In the genomic region with DNA sequence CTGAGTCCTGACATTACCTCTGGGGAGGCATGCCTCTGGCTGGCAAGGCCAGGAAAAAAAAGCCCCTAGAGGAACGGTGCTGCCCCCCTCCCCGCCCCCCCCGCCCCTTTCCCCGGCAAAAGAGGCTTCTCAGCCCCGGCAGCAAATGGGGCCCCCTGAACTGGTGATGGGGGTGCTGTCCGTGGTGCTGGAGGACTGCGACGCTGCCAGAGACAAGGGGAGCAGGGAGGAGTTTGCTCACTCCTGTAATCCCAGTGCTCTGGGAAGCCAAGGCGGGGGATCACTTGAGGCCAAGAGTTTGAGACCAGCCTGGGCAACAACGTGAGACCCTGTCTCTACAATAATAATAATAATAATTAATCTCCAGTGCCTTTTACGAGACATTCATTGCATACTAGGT, we compare ENCODE assay signal across 9 cellular contexts. TPM values are rescaled to one million over a fixed set of nuclear protein-coding genes. Genes with fewer than 3 reads are reported as not detected.
DNase-seq lines count a peak whose midpoint lies in the region; ATAC-seq and TF ChIP-seq lines count a peak whose summit lies in the region.
"Had no signal": no experiment of that assay in that cellular context is flagged by ENCODE, and none has a peak within 500 bp of the region (broad histone marks: within the 10 kb centered on the region; RNA-seq: fewer than 3 reads in every experiment).

No MANE protein-coding gene starts in this region.

- H3K27ac Mint-ChIP-seq in endodermal cell: no peak overlapping the region

- no peak overlapping the region for H3K9ac ChIP-seq in endodermal cell (ENCODE audit: extremely low read depth, low read length, poor library complexity, severe bottlenecking)

- no peak overlapping the region for H3K27ac ChIP-seq in endodermal cell (ENCODE audit: low read depth, low read length)
- H3K27ac ChIP-seq: sigmoid colon had no signal

- no peaks in the 10 kb centered on the region for H3K9me3 Mint-ChIP-seq in endodermal cell

- no peak overlapping the region for H3K4me3 ChIP-seq in endodermal cell (ENCODE audit: low read length)
- H3K4me3 ChIP-seq: sigmoid colon had no signal

- H3K4me1 ChIP-seq in endodermal cell (ENCODE audit: control insufficient read depth, insufficient read depth, low read length): peaks cover 2% of the 10 kb centered on the region
- H3K4me1 ChIP-seq: sigmoid colon had no signal

- H3K27me3 Mint-ChIP-seq in endodermal cell (ENCODE audit: insufficient read depth): peaks cover 38% of the 10 kb centered on the region

- H3K36me3 ChIP-seq in endodermal cell (ENCODE audit: control insufficient read depth, insufficient read depth, low read length): no peaks in the 10 kb centered on the region
- H3K36me3 ChIP-seq: sigmoid colon had no signal

- TF ChIP-seq CTCF in endodermal cell (conservative IDR thresholded peaks at IDR 0.05): no peak

- no peaks in the 10 kb centered on the region for H3K36me3 Mint-ChIP-seq in endodermal cell (ENCODE audit: low read depth)

- ATAC-seq in GM21515 (IDR thresholded peaks at IDR 0.05; ENCODE audit: unreplicated experiment): no peak
- ATAC-seq in HG03432 (IDR thresholded peaks at IDR 0.05; ENCODE audit: unreplicated experiment): no peak
- no peak for ATAC-seq in HG03521 (IDR thresholded peaks at IDR 0.05; ENCODE audit: unreplicated experiment)

- H3K4me3 Mint-ChIP-seq in endodermal cell: no peak overlapping the region

- H3K4me1 Mint-ChIP-seq in endodermal cell: peaks cover 9% of the 10 kb centered on the region

- H3K27me3 ChIP-seq in endodermal cell (ENCODE audit: control insufficient read depth, insufficient read depth, low read length, poor library complexity, severe bottlenecking): peaks cover 10% of the 10 kb centered on the region

- DNase-seq in activated gamma-delta T cell treated with Interleukin-2 at 50 U/mL for 16 hours (peak; percentile 13), activated gamma-delta T cell (lab: John Stamatoyannopoulos, UW) (no peak), SW480 (ENCODE audit: low spot score) (peak; percentile 49), endodermal cell (peak; percentile 93)
- peak; percentile 21 for DNase-seq in stimulated activated CD4-positive, alpha-beta T cell treated with anti-CD3 and anti-CD28 coated beads, Interleukin-4, amount 100 ng/mL, for 1 hour
- DNase-seq: sigmoid colon had no signal

- WGBS in endodermal cell (ENCODE audit: insufficient coverage in 1 of 2, insufficient read length in 1 of 2), 2 experiments: 26 to 50% methylated on average over 2 to 8 of the region's 11 CpGs

- H3K9me3 ChIP-seq in endodermal cell (ENCODE audit: control insufficient read depth, low read length): no peaks in the 10 kb centered on the region
- H3K9me3 ChIP-seq: sigmoid colon had no signal

RNA-seq across cellular contexts. Expression of a gene that starts 23.7 kb away (rescaled TPM):
- 1 to 10 TPM; 4.1 to 5.0 TPM for total RNA-seq in endodermal cell
- polyA plus RNA-seq in endodermal cell (2013, experiment 1 of 2): 17.7 TPM
- 15.9 TPM for polyA plus RNA-seq in endodermal cell (2013, experiment 2 of 2)
